ENCODE assay signal across 10 cellular contexts in genomic region chr14:90756755-90757345, GRCh38.
A peak's percentile ranks its signal among the peaks of the same experiment; 100 is the strongest.
DNase-seq lines count a peak whose midpoint lies in the region; ATAC-seq lines count a peak whose summit lies in the region.
"Had no signal": no experiment of that assay in that cellular context is flagged by ENCODE, and none has a peak within 500 bp of the region (broad histone marks: within the 10 kb centered on the region; RNA-seq: fewer than 3 reads in every experiment).

No MANE protein-coding gene starts in this region.

- H3K27ac ChIP-seq in cingulate gyrus (ENCODE audit: low read depth, low read length) = peak overlapping the region; percentile 96

- DNase-seq in COLO668 (lab: John Stamatoyannopoulos, UW; ENCODE audit: unreplicated experiment) (peak; percentile 42), NCI-H146 treated with DMSO at 0.1 percent for 48 hours (lab: John Stamatoyannopoulos, UW; ENCODE audit: unreplicated experiment) (peak; percentile 4), pons (ENCODE audit: low spot score) (peak; percentile 56), hepatic stellate cell (ENCODE audit: low spot score) (no peak), foreskin melanocyte (no peak), NCI-H774 (lab: John Stamatoyannopoulos, UW) (no peak)
- DNase-seq: NCI-H446, spleen had no signal

- no peak for ATAC-seq in GM19397 (IDR thresholded peaks at IDR 0.05; ENCODE audit: unreplicated experiment)

Comparison
In these comparisons a context has a peak if more than half of its experiments do, and no peak if none do; other contexts are left out.
1. DNase-seq: peak in COLO668 (single experiment), NCI-H146 treated with DMSO at 0.1 percent for 48 hours (single experiment) and pons (single experiment); none in hepatic stellate cell (single experiment), foreskin melanocyte (single experiment) and NCI-H774 (single experiment).